ENCODE assay signal across 7 cellular contexts in the genomic region with DNA sequence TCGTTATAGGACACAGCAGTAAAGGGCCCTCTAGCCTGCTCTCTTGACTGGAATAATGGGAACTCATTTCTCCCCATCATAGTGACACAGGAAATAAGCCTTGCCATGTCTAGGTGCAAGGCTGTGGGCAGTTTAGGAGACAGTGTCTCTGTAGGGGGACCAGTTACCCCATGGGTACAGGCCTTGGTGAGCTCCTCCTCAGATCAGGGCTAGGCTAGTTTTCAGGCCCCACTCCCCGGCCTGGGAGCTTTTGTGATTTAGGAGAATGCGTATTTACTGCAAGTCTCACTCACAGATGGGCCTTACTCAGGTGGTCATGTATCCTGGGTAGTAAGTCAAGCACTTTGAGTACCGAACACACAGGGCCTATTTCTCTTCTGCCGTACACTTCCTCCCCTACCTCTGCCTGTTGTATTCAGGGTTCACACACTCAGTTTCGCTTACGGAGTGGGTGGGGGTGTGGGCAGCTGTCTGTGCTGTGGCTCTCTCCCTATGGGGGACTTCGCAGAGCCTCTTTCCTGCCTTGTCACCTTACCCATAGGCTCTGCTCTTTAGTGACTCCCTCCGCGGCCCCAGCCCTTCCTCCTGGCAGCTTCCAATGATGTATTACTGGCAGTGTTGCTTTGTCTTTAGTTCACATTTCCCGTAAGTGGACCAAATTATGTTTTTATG. TPM values are rescaled to one million over a fixed set of nuclear protein-coding genes. Genes with fewer than 3 reads are reported as not detected.
DNase-seq lines count a peak whose midpoint lies in the region; ATAC-seq, FAIRE-seq and TF ChIP-seq lines count a peak whose summit lies in the region.

No MANE protein-coding gene starts in this region.

- peak; percentile 41 for DNase-seq in H7
- peak; percentile 33 for DNase-seq in activated CD4-positive, alpha-beta T cell treated with anti-CD3 and anti-CD28 coated beads for 1 hour
- peak; percentile 17 for DNase-seq in endothelial cell of umbilical vein (ENCODE audit: low read depth, low spot score)
- peak; percentile 16 for DNase-seq in stimulated activated CD8-positive, alpha-beta memory T cell treated with anti-CD3 and anti-CD28 coated beads, Interleukin-12 subunit alpha, Interleukin-12 subunit beta, amount 100 ng/mL, for 24 hours (ENCODE audit: extremely low read depth)
- no peak for DNase-seq in NCI-H1694 treated with DMSO at 0.1 percent for 48 hours (lab: John Stamatoyannopoulos, UW)
- no peak for DNase-seq in NCI-H748 treated with DMSO at 0.1 percent for 48 hours (lab: John Stamatoyannopoulos, UW)

- no peak overlapping the region for H3K27ac ChIP-seq in endothelial cell of umbilical vein (ENCODE audit: insufficient read depth, low read depth, low read length)

- H3K9me3 ChIP-seq in endothelial cell of umbilical vein (replicated peaks; ENCODE audit: control insufficient read depth, insufficient read depth, low read length) = no peaks in the 10 kb centered on the region

- H4K20me1 ChIP-seq in endothelial cell of umbilical vein (replicated peaks; ENCODE audit: control insufficient read depth, extremely low read depth, insufficient read depth, low read length) = no peaks in the 10 kb centered on the region

- intact Hi-C loops in endothelial cell of umbilical vein (cut with micrococcal nuclease) = no loop called here

- FAIRE-seq in endothelial cell of umbilical vein (lab: Jason Lieb, UNC) = no peak

- no peaks in the 10 kb centered on the region for H3K4me1 ChIP-seq in endothelial cell of umbilical vein (ENCODE audit: control insufficient read depth, extremely low read depth, insufficient read depth, low read length)

- dilution Hi-C loops in endothelial cell of umbilical vein (cut with MboI; ENCODE audit: extremely low pct_ligation_motif_present, low sequenced_read_pairs) = no loop called here

- H3K4me3 ChIP-seq in H7 (ENCODE audit: insufficient read depth, low read depth, low read length) (no peak overlapping the region), endothelial cell of umbilical vein (replicated peaks in 1 of 3; ENCODE audit: insufficient read depth in 1 of 3, low read depth in 1 of 3, low read length in 3 of 3) (no peak overlapping the region)

- H2AFZ ChIP-seq in endothelial cell of umbilical vein (ENCODE audit: low read depth, low read length) = no peak overlapping the region

- POLR2A ChIA-PET in endothelial cell of umbilical vein (lab: Charles Lee) = no interaction called here

- H3K27me3 ChIP-seq in H7 (ENCODE audit: control insufficient read depth, insufficient read depth, low read length) (no peaks in the 10 kb centered on the region), endothelial cell of umbilical vein (ENCODE audit: control insufficient read depth in 2 of 2, insufficient read depth in 2 of 2, low read length in 2 of 2) (no peaks in the 10 kb centered on the region)

- H3K79me2 ChIP-seq in endothelial cell of umbilical vein (ENCODE audit: control insufficient read depth, insufficient read depth, low read length) = peaks cover 86% of the 10 kb centered on the region

- no peak for TF ChIP-seq CTCF in endothelial cell of umbilical vein (IDR thresholded peaks at IDR 0.05; ENCODE audit: extremely low read depth in 1 of 2, insufficient read depth in 1 of 2, low read depth in 1 of 2, low read length in 2 of 2)

- CTCF ChIA-PET in endothelial cell of umbilical vein (lab: Charles Lee) = no interaction called here

- peaks cover 2% of the 10 kb centered on the region for H3K9me1 ChIP-seq in endothelial cell of umbilical vein (replicated peaks; ENCODE audit: control insufficient read depth, extremely low read depth, insufficient read depth, low read length)

- no peak for ATAC-seq in GM21515 (IDR thresholded peaks at IDR 0.05; ENCODE audit: unreplicated experiment)

- no TSS peak for BruUV-seq in endothelial cell of umbilical vein (replicated peaks; lab: Mats Ljungman, UMichigan)

- no peak overlapping the region for H3K9ac ChIP-seq in endothelial cell of umbilical vein (replicated peaks; ENCODE audit: extremely low read depth, insufficient read depth, low read length)

- H3K36me3 ChIP-seq in H7 (replicated peaks; ENCODE audit: control insufficient read depth, insufficient read depth, low read length) (no peaks in the 10 kb centered on the region), endothelial cell of umbilical vein (ENCODE audit: control insufficient read depth in 2 of 2, extremely low read depth in 1 of 2, insufficient read depth in 2 of 2, low read length in 2 of 2) (peaks cover 0 to 2% of the 10 kb centered on the region in 2 experiments)

- TF ChIP-seq POLR2A in endothelial cell of umbilical vein (IDR thresholded peaks at IDR 0.05; ENCODE audit: low read depth, low read length) = no peak

- no peak overlapping the region for H3K4me2 ChIP-seq in endothelial cell of umbilical vein (ENCODE audit: insufficient read depth, low read length)

TF ChIP-seq in endothelial cell of umbilical vein, 7 proteins besides CTCF, POLR2A, EP300 and RAD21:
- TF ChIP-seq, protein P1, sequence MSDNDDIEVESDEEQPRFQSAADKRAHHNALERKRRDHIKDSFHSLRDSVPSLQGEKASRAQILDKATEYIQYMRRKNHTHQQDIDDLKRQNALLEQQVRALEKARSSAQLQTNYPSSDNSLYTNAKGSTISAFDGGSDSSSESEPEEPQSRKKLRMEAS (IDR thresholded peaks at IDR 0.05; ENCODE audit: insufficient read depth, insufficient read length) = no peak
- TF ChIP-seq GATA2 (IDR thresholded peaks at IDR 0.05; ENCODE audit: insufficient read depth, insufficient read length, low read depth, low read length) (no peak), POLR2AphosphoS5 (IDR thresholded peaks at IDR 0.05; ENCODE audit: insufficient read depth, low read depth, low read length) (no peak), FOS (IDR thresholded peaks at IDR 0.05; ENCODE audit: borderline replicate concordance, insufficient read depth, low read length) (no peak), JUN (IDR thresholded peaks at IDR 0.05; ENCODE audit: borderline replicate concordance, insufficient read depth, insufficient read length, low read depth) (no peak), EZH2 (IDR thresholded peaks at IDR 0.05; ENCODE audit: borderline replicate concordance, low read depth, low read length, severe bottlenecking) (no peak), MYC (IDR thresholded peaks at IDR 0.05; ENCODE audit: low read depth, low read length) (no peak)

RNA-seq across cellular contexts. Expression of a gene that starts 34.2 kb away (rescaled TPM):
- total RNA-seq in H7 (2014; rRNA removed; shearing (Covaris generic)) = 13.3 and 16.3 TPM in 2 replicates
- 32.0 and 32.1 TPM in 2 replicates for total RNA-seq in endothelial cell of umbilical vein
- 12.3 TPM in 2 replicates for polyA plus RNA-seq in endothelial cell of umbilical vein
- 11.5 and 12.2 TPM in 2 replicates for polyA plus RNA-seq in endothelial cell of umbilical vein (2011; cell fraction: cytosol; rRNA removed)
- polyA plus RNA-seq in endothelial cell of umbilical vein (2011; cell fraction: nucleus; rRNA removed) = 37.7 and 38.6 TPM in 2 replicates
- 13.8 and 13.9 TPM in 2 replicates for polyA plus RNA-seq in endothelial cell of umbilical vein (2012)
- 23.4 and 26.9 TPM in 2 replicates for polyA minus RNA-seq in endothelial cell of umbilical vein
- polyA minus RNA-seq in endothelial cell of umbilical vein (2011; cell fraction: cytosol; rRNA and poly(A)+ RNA removed) = 9.9 TPM
- polyA minus RNA-seq in endothelial cell of umbilical vein (2011; cell fraction: nucleus; rRNA and poly(A)+ RNA removed) = 44.1 and 45.2 TPM in 2 replicates

Comparison
In these comparisons a context has a peak if more than half of its experiments do, and no peak if none do; other contexts are left out.
1. DNase-seq: peak in H7 (single experiment), activated CD4-positive, alpha-beta T cell treated with anti-CD3 and anti-CD28 coated beads for 1 hour (single experiment), endothelial cell of umbilical vein (single experiment) and stimulated activated CD8-positive, alpha-beta memory T cell treated with anti-CD3 and anti-CD28 coated beads, Interleukin-12 subunit alpha, Interleukin-12 subunit beta, amount 100 ng/mL, for 24 hours (single experiment); none in NCI-H1694 treated with DMSO at 0.1 percent for 48 hours (single experiment) and NCI-H748 treated with DMSO at 0.1 percent for 48 hours (single experiment).